In the genomic region with DNA sequence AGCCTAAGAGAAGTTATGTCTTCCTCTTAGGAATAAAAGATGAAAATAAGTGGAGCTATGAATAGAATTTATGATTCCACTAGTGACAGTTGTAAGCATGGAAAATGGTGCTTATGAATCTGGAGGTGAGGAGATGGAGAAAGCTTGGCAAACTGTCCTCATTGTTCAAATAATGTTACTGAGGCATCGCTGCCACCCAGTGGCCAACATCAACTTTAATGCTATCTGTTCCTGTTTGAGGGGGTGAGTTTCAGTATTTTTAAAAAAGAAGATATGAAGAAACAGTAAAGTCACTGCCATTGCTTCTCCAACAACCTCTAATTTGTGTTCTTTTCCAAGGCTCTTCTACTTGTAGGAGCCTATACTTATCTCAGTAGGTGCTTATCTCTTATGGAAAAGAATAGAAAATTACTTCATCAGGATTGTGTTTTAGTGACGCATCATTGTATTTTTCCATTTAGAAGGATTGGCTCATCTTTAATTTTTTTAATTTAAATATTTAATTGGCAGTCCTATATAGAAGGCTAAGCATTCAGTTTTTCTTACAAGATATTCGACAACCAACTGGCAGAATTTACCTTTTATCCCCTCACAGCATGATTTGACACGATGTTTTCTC, we compare ENCODE assay signal across 8 cellular contexts.
DNase-seq lines count a peak whose midpoint lies in the region; ATAC-seq and TF ChIP-seq lines count a peak whose summit lies in the region.

No MANE protein-coding gene starts in this region.

- no peaks in the 10 kb centered on the region for H3K4me1 ChIP-seq in psoas muscle

- H3K36me3 Mint-ChIP-seq in activated T-cell treated with anti-CD3 and anti-CD28 coated beads, Interleukin-2, amount 50 U/mL, for 72 hours (ENCODE audit: insufficient read depth in 2 of 2), result no peaks in the 10 kb centered on the region

- no peak overlapping the region for H3K27ac ChIP-seq in psoas muscle

- ATAC-seq in GM18505 (IDR thresholded peaks at IDR 0.05; ENCODE audit: unreplicated experiment) (peak; percentile 74), HG03095 (IDR thresholded peaks at IDR 0.05; ENCODE audit: unreplicated experiment) (peak; percentile 82), psoas muscle (peak; percentile 52 to 83 (median 73)), GM18870 (IDR thresholded peaks at IDR 0.05; ENCODE audit: unreplicated experiment) (no peak)
- peak; percentile 35 to 39 for ATAC-seq in activated T-cell treated with anti-CD3 and anti-CD28 coated beads, Interleukin-2, amount 50 U/mL, for 72 hours (replicated peaks in 1 of 2)

- TF ChIP-seq POLR2A in GM18505 (IDR thresholded peaks at IDR 0.05; ENCODE audit: borderline replicate concordance, extremely low read depth, insufficient read depth, insufficient read length), result no peak

- no peak overlapping the region for H3K4me3 Mint-ChIP-seq in activated T-cell treated with anti-CD3 and anti-CD28 coated beads, Interleukin-2, amount 50 U/mL, for 72 hours

- no peaks in the 10 kb centered on the region for H3K9me3 Mint-ChIP-seq in activated T-cell treated with anti-CD3 and anti-CD28 coated beads, Interleukin-2, amount 50 U/mL, for 72 hours

- H3K27ac Mint-ChIP-seq in activated T-cell treated with anti-CD3 and anti-CD28 coated beads, Interleukin-2, amount 50 U/mL, for 72 hours, result no peak overlapping the region

- H3K36me3 ChIP-seq in psoas muscle (ENCODE audit: insufficient read depth in 1 of 2, low read depth in 1 of 2), result no peaks in the 10 kb centered on the region

- H3K4me3 ChIP-seq in psoas muscle, result no peak overlapping the region

- peaks cover 15% of the 10 kb centered on the region for H3K27me3 Mint-ChIP-seq in activated T-cell treated with anti-CD3 and anti-CD28 coated beads, Interleukin-2, amount 50 U/mL, for 72 hours (ENCODE audit: low read depth)

- H3K4me1 Mint-ChIP-seq in activated T-cell treated with anti-CD3 and anti-CD28 coated beads, Interleukin-2, amount 50 U/mL, for 72 hours (ENCODE audit: low read depth), result no peaks in the 10 kb centered on the region

- 63 to 75% (median 66%) methylated on average over 4 of the region's 4 CpGs for WGBS in psoas muscle, 3 donors

- TF ChIP-seq CTCF in AG09319 (IDR thresholded peaks at IDR 0.05; ENCODE audit: low read depth, low read length) (peak; percentile 51), psoas muscle (IDR thresholded peaks at IDR 0.05) (peak; percentile 61)

- no peaks in the 10 kb centered on the region for H3K27me3 ChIP-seq in psoas muscle (ENCODE audit: insufficient read depth in 3 of 3, low read length in 2 of 3)

- no peak for DNase-seq in AG09319 (ENCODE audit: extremely low read depth, low read depth)
- DNase-seq in NCI-H526 (lab: John Stamatoyannopoulos, UW), result peak; percentile 47 to 80
- DNase-seq in activated T-cell treated with anti-CD3 and anti-CD28 coated beads, Interleukin-2, amount 50 U/mL, for 72 hours, result peak; percentile 29 to 31
- DNase-seq in head of caudate nucleus, result peak; percentile 12 to 84 (median 67)
- peak; percentile 49 to 75 for DNase-seq in psoas muscle

- H3K9me3 ChIP-seq in psoas muscle, result no peaks in the 10 kb centered on the region

- intact Hi-C loops in head of caudate nucleus (cut with DNase I), result loop anchor here (10.0 kb wide), 1 partner anchor 100 kb away; no protein-coding TSS in a partner anchor
- intact Hi-C loops in psoas muscle (cut with DNase I), result loop anchor here (2.0 to 10.0 kb wide), 3 partner anchors 66 to 100 kb away; no protein-coding TSS in a partner anchor
